In genomic region chr9:37370968-37371563, GRCh38 we compare ENCODE assay signal across 9 cellular contexts. TPM values are rescaled to one million over a fixed set of nuclear protein-coding genes. Genes with fewer than 3 reads are reported as not detected.
DNase-seq lines count a peak whose midpoint lies in the region; ATAC-seq, FAIRE-seq and TF ChIP-seq lines count a peak whose summit lies in the region.
"Had no signal": no experiment of that assay in that cellular context is flagged by ENCODE, and none has a peak within 500 bp of the region (broad histone marks: within the 10 kb centered on the region; RNA-seq: fewer than 3 reads in every experiment).

No MANE protein-coding gene starts in this region.

- no peaks in the 10 kb centered on the region for H3K9me3 Mint-ChIP-seq in activated CD8-positive, alpha-beta T cell treated with anti-CD3 and anti-CD28 coated beads for 36 hours
- H3K9me3 Mint-ChIP-seq in activated T-helper 2 cell treated with anti-CD3 and anti-CD28 coated beads, Interferon-gamma antibody, Interleukin-2, Interleukin-4, amounts not matched to agents 10 μg/mL and 5 μg/mL and 100 μg/mL, durations not matched to agents 14 hours and 24 hours and 36 hours, result no peaks in the 10 kb centered on the region

- intact Hi-C loops in activated CD8-positive, alpha-beta T cell treated with anti-CD3 and anti-CD28 coated beads for 36 hours (cut with micrococcal nuclease), result no loop called here
- intact Hi-C loops in activated T-helper 2 cell treated with anti-CD3 and anti-CD28 coated beads, Interferon-gamma antibody, Interleukin-2, Interleukin-4, amounts not matched to agents 10 μg/mL and 5 μg/mL and 100 μg/mL, durations not matched to agents 14 hours and 24 hours and 36 hours (cut with micrococcal nuclease), result no loop called here

- DNase-seq in GM12891 (ENCODE audit: insufficient read length, low spot score), result no peak
- DNase-seq in activated CD8-positive, alpha-beta T cell treated with anti-CD3 and anti-CD28 coated beads for 36 hours, result no peak
- DNase-seq in activated T-helper 2 cell treated with anti-CD3 and anti-CD28 coated beads, Interferon-gamma antibody, Interleukin-2, Interleukin-4, amounts not matched to agents 10 μg/mL and 5 μg/mL and 100 μg/mL, durations not matched to agents 14 hours and 24 hours and 36 hours (ENCODE audit: low spot score), result no peak
- DNase-seq in activated naive CD4-positive, alpha-beta T cell treated with anti-CD3 and anti-CD28 coated beads, Interleukin-2, amount 50 U/mL, for 16 hours, result no peak
- no peak for DNase-seq in D721Med (ENCODE audit: insufficient read length, low spot score)
- DNase-seq in NCI-H1092 (lab: John Stamatoyannopoulos, UW), result no peak
- DNase-seq: right lobe of liver had no signal

- H3K27ac Mint-ChIP-seq in activated CD8-positive, alpha-beta T cell treated with anti-CD3 and anti-CD28 coated beads for 36 hours, result peak overlapping the region; percentile 3
- no peak overlapping the region for H3K27ac Mint-ChIP-seq in activated T-helper 2 cell treated with anti-CD3 and anti-CD28 coated beads, Interferon-gamma antibody, Interleukin-2, Interleukin-4, amounts not matched to agents 10 μg/mL and 5 μg/mL and 100 μg/mL, durations not matched to agents 14 hours and 24 hours and 36 hours

- peaks cover 15% of the 10 kb centered on the region for H3K4me1 Mint-ChIP-seq in activated CD8-positive, alpha-beta T cell treated with anti-CD3 and anti-CD28 coated beads for 36 hours (ENCODE audit: low read depth)
- H3K4me1 Mint-ChIP-seq in activated T-helper 2 cell treated with anti-CD3 and anti-CD28 coated beads, Interferon-gamma antibody, Interleukin-2, Interleukin-4, amounts not matched to agents 10 μg/mL and 5 μg/mL and 100 μg/mL, durations not matched to agents 14 hours and 24 hours and 36 hours (ENCODE audit: low read depth), result peaks cover 4% of the 10 kb centered on the region

- TF ChIP-seq POLR2A in GM12891 (IDR thresholded peaks at IDR 0.05; ENCODE audit: low read depth, low read length), result peak; percentile 82

- ATAC-seq in GM19397 (IDR thresholded peaks at IDR 0.05; ENCODE audit: unreplicated experiment), result peak; percentile 60
- peak; percentile 66 for ATAC-seq in HG03039 (IDR thresholded peaks at IDR 0.05; ENCODE audit: unreplicated experiment)
- peak; percentile 62 for ATAC-seq in activated CD8-positive, alpha-beta T cell treated with anti-CD3 and anti-CD28 coated beads for 36 hours

- CTCF ChIA-PET in activated CD8-positive, alpha-beta T cell treated with anti-CD3 and anti-CD28 coated beads for 36 hours (lab: Charles Lee), result interaction anchor here (1.5 kb wide), 1 partner anchor 498 kb away, joined by 3 read pairs; no protein-coding TSS in a partner anchor

- POLR2A ChIA-PET in activated CD8-positive, alpha-beta T cell treated with anti-CD3 and anti-CD28 coated beads for 36 hours (lab: Charles Lee), result no interaction called here

- TF ChIP-seq CTCF in activated CD8-positive, alpha-beta T cell treated with anti-CD3 and anti-CD28 coated beads for 36 hours (IDR thresholded peaks at IDR 0.05), result no peak
- no peak for TF ChIP-seq CTCF in D721Med (IDR thresholded peaks at IDR 0.05; ENCODE audit: insufficient read depth, missing control alignments)

- no peaks in the 10 kb centered on the region for H3K36me3 Mint-ChIP-seq in activated CD8-positive, alpha-beta T cell treated with anti-CD3 and anti-CD28 coated beads for 36 hours (ENCODE audit: low read depth)
- H3K36me3 Mint-ChIP-seq in activated T-helper 2 cell treated with anti-CD3 and anti-CD28 coated beads, Interferon-gamma antibody, Interleukin-2, Interleukin-4, amounts not matched to agents 10 μg/mL and 5 μg/mL and 100 μg/mL, durations not matched to agents 14 hours and 24 hours and 36 hours (ENCODE audit: low read depth), result no peaks in the 10 kb centered on the region

- FAIRE-seq in GM12891 (lab: Jason Lieb, UNC) (no peak), D721Med (lab: Jason Lieb, UNC) (no peak)

- H3K27me3 Mint-ChIP-seq in activated CD8-positive, alpha-beta T cell treated with anti-CD3 and anti-CD28 coated beads for 36 hours, result peaks cover 7% of the 10 kb centered on the region
- H3K27me3 Mint-ChIP-seq in activated T-helper 2 cell treated with anti-CD3 and anti-CD28 coated beads, Interferon-gamma antibody, Interleukin-2, Interleukin-4, amounts not matched to agents 10 μg/mL and 5 μg/mL and 100 μg/mL, durations not matched to agents 14 hours and 24 hours and 36 hours (ENCODE audit: low read depth), result peaks cover 4% of the 10 kb centered on the region

- H3K4me3 Mint-ChIP-seq in activated CD8-positive, alpha-beta T cell treated with anti-CD3 and anti-CD28 coated beads for 36 hours, result no peak overlapping the region
- H3K4me3 Mint-ChIP-seq in activated T-helper 2 cell treated with anti-CD3 and anti-CD28 coated beads, Interferon-gamma antibody, Interleukin-2, Interleukin-4, amounts not matched to agents 10 μg/mL and 5 μg/mL and 100 μg/mL, durations not matched to agents 14 hours and 24 hours and 36 hours (ENCODE audit: low read depth), result no peak overlapping the region

TF ChIP-seq in GM12891, 5 proteins besides CTCF, POLR2A, EP300 and RAD21:
- TF ChIP-seq POLR2AphosphoS5 (IDR thresholded peaks at IDR 0.05; ENCODE audit: low read depth, low read length), result peak; percentile 89
- TF ChIP-seq PAX5 (IDR thresholded peaks at IDR 0.05; ENCODE audit: insufficient read depth, low read length, severe bottlenecking), result peak; percentile 59
- TF ChIP-seq POU2F2 (IDR thresholded peaks at IDR 0.05; ENCODE audit: low read depth, low read length), result peak; percentile 96
- peak; percentile 65 for TF ChIP-seq TAF1 (IDR thresholded peaks at IDR 0.05; ENCODE audit: low read depth, low read length)
- no peak for TF ChIP-seq SPI1 (IDR thresholded peaks at IDR 0.05; ENCODE audit: low read depth, low read length)

RNA-seq across cellular contexts. Expression of gene GRHPR, which starts 51.4 kb away (rescaled TPM):
- polyA plus RNA-seq in GM12891 (2012; ENCODE audit: low read depth, missing spikeins), result 156 TPM
- total RNA-seq in activated CD8-positive, alpha-beta T cell treated with anti-CD3 and anti-CD28 coated beads for 36 hours, result 10 to 100 TPM; 62.8 to 64.6 TPM
- 75.4 and 77.4 TPM in 2 replicates for total RNA-seq in activated T-helper 2 cell treated with anti-CD3 and anti-CD28 coated beads, Interferon-gamma antibody, Interleukin-2, Interleukin-4, amounts not matched to agents 10 μg/mL and 5 μg/mL and 100 μg/mL, durations not matched to agents 14 hours and 24 hours and 36 hours
